13 cellular contexts compared by ENCODE assay signal in the genomic region with DNA sequence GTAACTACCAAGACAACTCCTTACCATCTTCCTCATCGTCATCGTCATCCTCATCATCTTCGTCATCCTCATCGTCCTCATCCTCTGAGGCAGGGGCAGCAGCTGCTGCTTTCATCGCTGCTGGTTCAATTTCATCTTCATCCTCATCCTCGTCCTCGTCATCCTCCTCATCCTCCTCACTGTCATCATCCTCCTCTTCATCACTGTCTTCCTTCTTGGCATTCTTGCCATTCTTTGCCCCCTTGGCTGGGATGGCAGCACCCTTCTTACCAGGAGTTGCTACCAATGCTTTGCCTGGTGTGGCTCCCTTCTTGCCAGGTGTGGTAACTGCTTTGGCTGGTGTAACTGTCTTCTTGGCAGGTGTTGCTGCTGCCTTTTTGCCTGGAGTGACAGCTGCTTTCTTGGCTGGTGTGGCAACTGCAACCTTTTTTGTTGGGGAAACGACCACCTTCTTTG. TPM values are rescaled to one million over a fixed set of nuclear protein-coding genes. Genes with fewer than 3 reads are reported as not detected.
DNase-seq lines count a peak whose midpoint lies in the region; ATAC-seq and TF ChIP-seq lines count a peak whose summit lies in the region.
"Had no signal": no experiment of that assay in that cellular context is flagged by ENCODE, and none has a peak within 500 bp of the region (broad histone marks: within the 10 kb centered on the region; RNA-seq: fewer than 3 reads in every experiment).

No MANE protein-coding gene starts in this region.

- CTCF ChIA-PET in PC-9 (lab: Charles Lee): no interaction called here

- H3K27me3 Mint-ChIP-seq in activated naive CD4-positive, alpha-beta T cell treated with anti-CD3 and anti-CD28 coated beads, Interleukin-2, amount 50 U/mL, for 24 hours: no peaks in the 10 kb centered on the region
- peaks cover 10% of the 10 kb centered on the region for H3K27me3 Mint-ChIP-seq in endothelial cell (ENCODE audit: unreplicated experiment)
- H3K27me3 Mint-ChIP-seq in stimulated activated naive B cell treated with anti-CD40 and anti-IgM and Interleukin-4, amounts not matched to agents 10 μg/mL and 1 μg/mL and 100 μg/mL, for 72 hours: peaks cover 0 to 3% of the 10 kb centered on the region in 2 donors

- H3K36me3 Mint-ChIP-seq in activated naive CD4-positive, alpha-beta T cell treated with anti-CD3 and anti-CD28 coated beads, Interleukin-2, amount 50 U/mL, for 24 hours: peaks cover 46% of the 10 kb centered on the region
- H3K36me3 Mint-ChIP-seq in endothelial cell (ENCODE audit: low read depth, unreplicated experiment): peaks cover 50% of the 10 kb centered on the region
- peaks cover 57 to 73% of the 10 kb centered on the region in 2 donors for H3K36me3 Mint-ChIP-seq in stimulated activated naive B cell treated with anti-CD40 and anti-IgM and Interleukin-4, amounts not matched to agents 10 μg/mL and 1 μg/mL and 100 μg/mL, for 72 hours

- H3K9me2 ChIP-seq in PC-9 (ENCODE audit: insufficient read depth): no peaks in the 10 kb centered on the region

- H3K9me3 ChIP-seq in PC-9 (ENCODE audit: insufficient read depth, low read depth): no peaks in the 10 kb centered on the region
- no peaks in the 10 kb centered on the region for H3K9me3 ChIP-seq in left lung
- H3K9me3 ChIP-seq: testis had no signal

- peak overlapping the region; percentile 96 for H3K4me3 Mint-ChIP-seq in activated naive CD4-positive, alpha-beta T cell treated with anti-CD3 and anti-CD28 coated beads, Interleukin-2, amount 50 U/mL, for 24 hours
- H3K4me3 Mint-ChIP-seq in endothelial cell (ENCODE audit: unreplicated experiment): peak overlapping the region; percentile 54
- H3K4me3 Mint-ChIP-seq in stimulated activated naive B cell treated with anti-CD40 and anti-IgM and Interleukin-4, amounts not matched to agents 10 μg/mL and 1 μg/mL and 100 μg/mL, for 72 hours: peak overlapping the region; percentile 81 to 99

- no TSS peak for BruUV-seq in PC-9 (replicated peaks; lab: Mats Ljungman, UMichigan)

- peaks cover 85% of the 10 kb centered on the region for H3K79me2 ChIP-seq in PC-9 (ENCODE audit: low read depth)

- H3K4me3 ChIP-seq in PC-9 (no peak overlapping the region; the same call in 1 of the 2 replicates), left lung (no peak overlapping the region)
- H3K4me3 ChIP-seq: testis had no signal

- no peak for ATAC-seq in stimulated activated naive B cell treated with anti-CD40 and anti-IgM and Interleukin-4, amounts not matched to agents 10 μg/mL and 1 μg/mL and 100 μg/mL, for 72 hours (replicated peaks)
- ATAC-seq in left lung (no peak), GM19035 (IDR thresholded peaks at IDR 0.05; ENCODE audit: unreplicated experiment) (no peak)

- no peak overlapping the region for H2AFZ ChIP-seq in PC-9

- H3K36me3 ChIP-seq in PC-9 (ENCODE audit: low read depth) (peaks cover 69% of the 10 kb centered on the region), left lung (peaks cover 19 to 64% of the 10 kb centered on the region in 2 donors)

- no peak for DNase-seq in activated naive CD4-positive, alpha-beta T cell (lab: John Stamatoyannopoulos, UW)
- no peak for DNase-seq in PC-9
- DNase-seq in endothelial cell (ENCODE audit: low spot score): no peak
- no peak for DNase-seq in stimulated activated naive B cell treated with anti-CD40 and anti-IgM and Interleukin-4, amounts not matched to agents 10 μg/mL and 1 μg/mL and 100 μg/mL, for 72 hours
- DNase-seq in left lung: no peak
- DNase-seq in NCI-H748 treated with DMSO at 0.1 percent for 48 hours (lab: John Stamatoyannopoulos, UW): no peak
- DNase-seq: AML-193, kidney glomerular epithelial cell, NCI-H1436 treated with DMSO at 0.1 percent for 48 hours, SW 1271, testis had no signal

- no peaks in the 10 kb centered on the region for H3K9me3 Mint-ChIP-seq in activated naive CD4-positive, alpha-beta T cell treated with anti-CD3 and anti-CD28 coated beads, Interleukin-2, amount 50 U/mL, for 24 hours
- H3K9me3 Mint-ChIP-seq in endothelial cell (ENCODE audit: unreplicated experiment): no peaks in the 10 kb centered on the region
- no peaks in the 10 kb centered on the region for H3K9me3 Mint-ChIP-seq in stimulated activated naive B cell treated with anti-CD40 and anti-IgM and Interleukin-4, amounts not matched to agents 10 μg/mL and 1 μg/mL and 100 μg/mL, for 72 hours

- peak overlapping the region; percentile 85; the same call in 1 of the 2 replicates for H3K4me2 ChIP-seq in PC-9

- intact Hi-C loops in PC-9 (cut with micrococcal nuclease; ENCODE audit: unreplicated experiment): loop anchor here (10.0 kb wide), 1 partner anchor 253 kb away; no protein-coding TSS in a partner anchor
- intact Hi-C loops in left lung (cut with DNase I): no loop called here

- H3K27ac ChIP-seq in PC-9 (no peak overlapping the region), left lung (no peak overlapping the region)
- H3K27ac ChIP-seq: testis had no signal

- H3K27me3 ChIP-seq in PC-9 (ENCODE audit: insufficient read depth, low read depth): no peaks in the 10 kb centered on the region
- H3K27me3 ChIP-seq in left lung: no peaks in the 10 kb centered on the region
- H3K27me3 ChIP-seq: testis had no signal

- H3K4me1 Mint-ChIP-seq in activated naive CD4-positive, alpha-beta T cell treated with anti-CD3 and anti-CD28 coated beads, Interleukin-2, amount 50 U/mL, for 24 hours: peaks cover 60% of the 10 kb centered on the region
- H3K4me1 Mint-ChIP-seq in endothelial cell (ENCODE audit: unreplicated experiment): peaks cover 24% of the 10 kb centered on the region
- peaks cover 33 to 53% of the 10 kb centered on the region in 2 donors for H3K4me1 Mint-ChIP-seq in stimulated activated naive B cell treated with anti-CD40 and anti-IgM and Interleukin-4, amounts not matched to agents 10 μg/mL and 1 μg/mL and 100 μg/mL, for 72 hours

- H4K20me1 ChIP-seq in PC-9 (ENCODE audit: insufficient read depth): peaks cover 70% of the 10 kb centered on the region

- H3K27ac Mint-ChIP-seq in activated naive CD4-positive, alpha-beta T cell treated with anti-CD3 and anti-CD28 coated beads, Interleukin-2, amount 50 U/mL, for 24 hours: peak overlapping the region; percentile 95
- peak overlapping the region; percentile 85 for H3K27ac Mint-ChIP-seq in endothelial cell (ENCODE audit: unreplicated experiment)
- peak overlapping the region; percentile 97 for H3K27ac Mint-ChIP-seq in stimulated activated naive B cell treated with anti-CD40 and anti-IgM and Interleukin-4, amounts not matched to agents 10 μg/mL and 1 μg/mL and 100 μg/mL, for 72 hours

- POLR2A ChIA-PET in PC-9 (lab: Charles Lee; ENCODE audit: unreplicated experiment): interaction anchor here (0.6 kb wide), 1 partner anchor 404 kb away, joined by 6 read pairs; no protein-coding TSS in a partner anchor

- peaks cover 73% of the 10 kb centered on the region for H3F3A ChIP-seq in PC-9 (ENCODE audit: insufficient read depth, low read depth)

- TF ChIP-seq CTCF in PC-9 (conservative IDR thresholded peaks at IDR 0.05) (no peak), endothelial cell (IDR thresholded peaks at IDR 0.05; ENCODE audit: unreplicated experiment) (no peak), left lung (IDR thresholded peaks at IDR 0.05) (no peak)

- H3K4me1 ChIP-seq in PC-9 (replicated peaks; ENCODE audit: insufficient read depth): peaks cover 24% of the 10 kb centered on the region
- peaks cover 20 to 70% of the 10 kb centered on the region in 2 donors for H3K4me1 ChIP-seq in left lung

RNA-seq across cellular contexts. Expression of gene NCL, which starts 2.7 kb away (rescaled TPM):
- 450 and 557 TPM in 2 replicates for total RNA-seq in PC-9 (2021)
- total RNA-seq in endothelial cell (ENCODE audit: unreplicated experiment): 346 TPM
- 100 to 1,000 TPM; 280 to 434 TPM for total RNA-seq in left lung
